In genomic region chr19:38319421-38320258, GRCh38 we compare ENCODE assay signal across 8 cellular contexts. TPM values are rescaled to one million over a fixed set of nuclear protein-coding genes. Genes with fewer than 3 reads are reported as not detected.
DNase-seq lines count a peak whose midpoint lies in the region; ATAC-seq and TF ChIP-seq lines count a peak whose summit lies in the region.

KCNK6 (plus strand) TSS chr19:38319845; CDS start chr19:38319951, 106 bp downstream.

- H3K4me3 Mint-ChIP-seq in HFFc6 = peak within 1 kb of the TSS; percentile 84

- peaks cover 3% of the 10 kb centered on the region for H3K27me3 Mint-ChIP-seq in HFFc6 (ENCODE audit: insufficient read depth)

- H3K27ac ChIP-seq in dorsolateral prefrontal cortex = peak within 1 kb of the TSS in 29 of 59 donors; percentile 1 to 77 (median 34)
- H3K27ac ChIP-seq in lower lobe of right lung = peak within 1 kb of the TSS; percentile 89

- H3K36me3 ChIP-seq in lower lobe of right lung = peaks cover 5% of the 10 kb centered on the region

- H3K9me3 Mint-ChIP-seq in HFFc6 = no peaks in the 10 kb centered on the region

- H3K4me3 ChIP-seq in dorsolateral prefrontal cortex (peak within 1 kb of the TSS; percentile 48 to 85 (median 72)), lower lobe of right lung (peak within 1 kb of the TSS; percentile 75)

- ATAC-seq in lower lobe of right lung = peak; percentile 7 to 16
- ATAC-seq in HG02571 (IDR thresholded peaks at IDR 0.05; ENCODE audit: unreplicated experiment) = no peak

- H3K9me3 ChIP-seq in lower lobe of right lung = no peaks in the 10 kb centered on the region

- TF ChIP-seq CTCF in HFFc6 (IDR thresholded peaks at IDR 0.05) (no peak; the same call in 1 of the 2 replicates), dorsolateral prefrontal cortex (IDR thresholded peaks at IDR 0.05 in 54 of 56, conservative IDR thresholded peaks at IDR 0.05 in 2 of 56; ENCODE audit: low read depth in 1 of 56, partially characterized antibody in 56 of 56) (peak in 2 of 56 donors; percentile 13 to 19), lower lobe of right lung (IDR thresholded peaks at IDR 0.05) (no peak)

- H3K4me1 ChIP-seq in lower lobe of right lung = peaks cover 66% of the 10 kb centered on the region

- H3K27ac Mint-ChIP-seq in HFFc6 = no peak within 1 kb of the TSS

- DNase-seq in 8988T (peak; percentile 78), HFFc6 (no peak), dorsolateral prefrontal cortex (peak in 5 of 10 donors; percentile 16 to 72 (median 58)), lower lobe of right lung (peak; percentile 73), DMS114 treated with DMSO at 0.1 percent for 48 hours (lab: John Stamatoyannopoulos, UW; ENCODE audit: unreplicated experiment) (no peak)
- DNase-seq in activated CD4-positive, CD25-positive, alpha-beta regulatory T cell treated with anti-CD3 and anti-CD28 coated beads, Interleukin-2, amount 50 U/mL, for 72 hours = peak; percentile 49
- peak; percentile 14 for DNase-seq in stimulated activated CD8-positive, alpha-beta memory T cell treated with anti-CD3 and anti-CD28 coated beads, Interleukin-12 subunit alpha, Interleukin-12 subunit beta, amount 100 ng/mL, for 24 hours (ENCODE audit: extremely low read depth)

- intact Hi-C loops in dorsolateral prefrontal cortex (cut with DNase I) = loop anchor here (5.0 kb wide), 3 partner anchors 52 to 77 kb away; partner anchors contain the start of gene PPP1R14A (in 1 of the 2)
- intact Hi-C loops in lower lobe of right lung (cut with DNase I) = no loop called here

- H3K4me1 Mint-ChIP-seq in HFFc6 (ENCODE audit: low read depth) = peaks cover 14% of the 10 kb centered on the region

- no peaks in the 10 kb centered on the region for H3K36me3 Mint-ChIP-seq in HFFc6 (ENCODE audit: low read depth)

- no peaks in the 10 kb centered on the region for H3K27me3 ChIP-seq in dorsolateral prefrontal cortex
- H3K27me3 ChIP-seq in lower lobe of right lung (ENCODE audit: low read depth) = no peaks in the 10 kb centered on the region

RNA-seq across cellular contexts. Expression of gene KCNK6, which starts in this region (rescaled TPM):
- 1 to 10 TPM; 2.6 to 9.2 (median 2.9) TPM for total RNA-seq in HFFc6 (2021; fragmentation: NEBNext Ultra II Directional; extraction: Animal tissue kit (Norgen Biotek cat#: 25700))
- total RNA-seq in dorsolateral prefrontal cortex (1 to 10 TPM in 110 of 120 experiments, under 1 TPM in 10; 0.64 to 3.9 (median 1.7) TPM), lower lobe of right lung (11.5 TPM)

Comparison
In these comparisons a context has a peak if more than half of its experiments do, and no peak if none do; other contexts are left out.
1. DNase-seq: peak in 8988T (single experiment), activated CD4-positive, CD25-positive, alpha-beta regulatory T cell treated with anti-CD3 and anti-CD28 coated beads, Interleukin-2, amount 50 U/mL, for 72 hours (single experiment), lower lobe of right lung (single experiment) and stimulated activated CD8-positive, alpha-beta memory T cell treated with anti-CD3 and anti-CD28 coated beads, Interleukin-12 subunit alpha, Interleukin-12 subunit beta, amount 100 ng/mL, for 24 hours (single experiment); none in HFFc6 (single experiment) and DMS114 treated with DMSO at 0.1 percent for 48 hours (single experiment).